9 cellular contexts compared by ENCODE assay signal in the genomic region with DNA sequence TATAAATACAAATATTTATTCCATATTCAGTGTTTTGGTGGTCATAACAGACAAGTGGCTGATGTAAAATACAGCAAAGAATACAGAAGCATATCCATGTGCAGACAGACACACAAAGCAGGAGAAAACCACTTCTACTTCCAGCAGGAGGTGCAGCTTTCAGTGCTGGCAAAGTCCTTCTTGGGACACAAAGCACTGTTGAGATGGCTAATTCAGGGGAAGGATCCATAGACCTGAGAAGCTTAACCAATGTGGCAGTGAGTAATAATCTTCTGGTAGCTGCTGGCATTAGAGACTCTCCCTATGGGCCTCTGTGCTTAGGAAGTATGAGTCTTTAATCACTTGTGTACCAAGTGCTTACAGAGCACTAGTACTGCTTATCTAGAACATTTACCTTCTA. TPM values are rescaled to one million over a fixed set of nuclear protein-coding genes. Genes with fewer than 3 reads are reported as not detected.
DNase-seq lines count a peak whose midpoint lies in the region; TF ChIP-seq lines count a peak whose summit lies in the region.
"Had no signal": no experiment of that assay in that cellular context is flagged by ENCODE, and none has a peak within 500 bp of the region (broad histone marks: within the 10 kb centered on the region; RNA-seq: fewer than 3 reads in every experiment).

No MANE protein-coding gene starts in this region.

- no peak overlapping the region for H3K27ac Mint-ChIP-seq in endothelial cell (ENCODE audit: unreplicated experiment)
- no peak overlapping the region for H3K27ac Mint-ChIP-seq in activated naive CD4-positive, alpha-beta T cell treated with anti-CD3 and anti-CD28 coated beads for 36 hours

- intact Hi-C loops in activated naive CD4-positive, alpha-beta T cell treated with anti-CD3 and anti-CD28 coated beads for 36 hours (cut with micrococcal nuclease): no loop called here

- TF ChIP-seq CTCF in endothelial cell (IDR thresholded peaks at IDR 0.05; ENCODE audit: unreplicated experiment): no peak

- no peak overlapping the region for H3K4me3 Mint-ChIP-seq in endothelial cell (ENCODE audit: unreplicated experiment)
- H3K4me3 Mint-ChIP-seq in activated naive CD4-positive, alpha-beta T cell treated with anti-CD3 and anti-CD28 coated beads for 36 hours: no peak overlapping the region

- peaks cover 6% of the 10 kb centered on the region for H3K36me3 Mint-ChIP-seq in endothelial cell (ENCODE audit: low read depth, unreplicated experiment)
- H3K36me3 Mint-ChIP-seq in activated naive CD4-positive, alpha-beta T cell treated with anti-CD3 and anti-CD28 coated beads for 36 hours (ENCODE audit: low read depth): peaks cover 20% of the 10 kb centered on the region

- CTCF ChIA-PET in activated naive CD4-positive, alpha-beta T cell treated with anti-CD3 and anti-CD28 coated beads for 36 hours (lab: Charles Lee): interaction anchor here (0.7 to 1.0 kb wide), 2 partner anchors 9 to 372 kb away, joined by 3 read pairs; no protein-coding TSS in a partner anchor

- DNase-seq in AG08396 (ENCODE audit: low spot score) (peak; percentile 5), HCEC 1CT (peak; percentile 5), amniotic epithelial cell (ENCODE audit: low read depth) (peak; percentile 56), iPS-NIHi7 (ENCODE audit: extremely low spot score) (peak; percentile 41), endothelial cell (ENCODE audit: low spot score) (no peak), cortex of kidney (lab: John Stamatoyannopoulos, UW) (no peak), HPDE6-E6E7 (ENCODE audit: extremely low spot score) (no peak)
- DNase-seq in activated naive CD4-positive, alpha-beta T cell treated with anti-CD3 and anti-CD28 coated beads for 36 hours: no peak
- DNase-seq: amniotic stem cell had no signal

- no peaks in the 10 kb centered on the region for H3K9me3 Mint-ChIP-seq in endothelial cell (ENCODE audit: unreplicated experiment)
- no peaks in the 10 kb centered on the region for H3K9me3 Mint-ChIP-seq in activated naive CD4-positive, alpha-beta T cell treated with anti-CD3 and anti-CD28 coated beads for 36 hours

- no peaks in the 10 kb centered on the region for H3K4me1 Mint-ChIP-seq in endothelial cell (ENCODE audit: unreplicated experiment)
- peaks cover 23% of the 10 kb centered on the region for H3K4me1 Mint-ChIP-seq in activated naive CD4-positive, alpha-beta T cell treated with anti-CD3 and anti-CD28 coated beads for 36 hours (ENCODE audit: low read depth)

- H3K27me3 Mint-ChIP-seq in endothelial cell (ENCODE audit: unreplicated experiment): no peaks in the 10 kb centered on the region
- no peaks in the 10 kb centered on the region for H3K27me3 Mint-ChIP-seq in activated naive CD4-positive, alpha-beta T cell treated with anti-CD3 and anti-CD28 coated beads for 36 hours (ENCODE audit: low read depth)

RNA-seq across cellular contexts. Expression of gene AMN1, which starts 26.8 kb away (rescaled TPM):
- 5.6 TPM for total RNA-seq in endothelial cell (ENCODE audit: unreplicated experiment)
- total RNA-seq in activated naive CD4-positive, alpha-beta T cell treated with anti-CD3 and anti-CD28 coated beads for 36 hours: 1 to 10 TPM; 6.6 to 8.0 TPM

RNA-seq across cellular contexts. Expression of gene ETFBKMT, which starts 42.6 kb away (rescaled TPM):
- total RNA-seq in endothelial cell (ENCODE audit: unreplicated experiment): 3.6 TPM
- total RNA-seq in activated naive CD4-positive, alpha-beta T cell treated with anti-CD3 and anti-CD28 coated beads for 36 hours: 1 to 10 TPM in 1 of 2 experiments, under 1 TPM in 1; 0.91 to 1.2 TPM

Comparison
In these comparisons a context has a peak if more than half of its experiments do, and no peak if none do; other contexts are left out.
1. DNase-seq: peak in AG08396 (single experiment), HCEC 1CT (single experiment), amniotic epithelial cell (single experiment) and iPS-NIHi7 (single experiment); none in endothelial cell (single experiment), cortex of kidney (single experiment), activated naive CD4-positive, alpha-beta T cell treated with anti-CD3 and anti-CD28 coated beads for 36 hours (single experiment) and HPDE6-E6E7 (single experiment).